29 cellular contexts compared by ENCODE assay signal in genomic region chr1:111176678-111177077, GRCh38. TPM values are rescaled to one million over a fixed set of nuclear protein-coding genes. Genes with fewer than 3 reads are reported as not detected.
DNase-seq lines count a peak whose midpoint lies in the region; ATAC-seq and TF ChIP-seq lines count a peak whose summit lies in the region.
"Had no signal": no experiment of that assay in that cellular context is flagged by ENCODE, and none has a peak within 500 bp of the region (broad histone marks: within the 10 kb centered on the region; RNA-seq: fewer than 3 reads in every experiment).

No MANE protein-coding gene starts in this region.

- H3K4ac ChIP-seq in neuronal stem cell (ENCODE audit: low read length): no peak overlapping the region

- H3K36me3 Mint-ChIP-seq in CD4-positive, alpha-beta T cell (ENCODE audit: low read depth): peaks cover 84% of the 10 kb centered on the region

- no peak overlapping the region for H2BK12ac ChIP-seq in neuronal stem cell (ENCODE audit: low read length)

- H3K18ac ChIP-seq in neuronal stem cell (ENCODE audit: low read length): no peak overlapping the region

- peaks cover 86% of the 10 kb centered on the region for H3K4me1 Mint-ChIP-seq in CD4-positive, alpha-beta T cell (ENCODE audit: low read depth)
- H3K4me1 Mint-ChIP-seq: brain, mesothelial cell of epicardium had no signal

- DNase-seq in CD4-positive, alpha-beta T cell: no peak
- DNase-seq in astrocyte of the hippocampus (ENCODE audit: low read depth, low spot score) (peak; percentile 68), NCI-H510A (lab: John Stamatoyannopoulos, UW) (no peak), neuronal stem cell (ENCODE audit: low spot score) (no peak)
- DNase-seq in effector CD4-positive, alpha-beta T cell: no peak
- DNase-seq in activated effector memory CD4-positive, alpha-beta T cell treated with anti-CD3 and anti-CD28 coated beads, Interleukin-2, amount 50 U/mL, for 16 hours: no peak
- DNase-seq: activated CD8-positive, alpha-beta memory T cell treated with anti-CD3 and anti-CD28 coated beads for 24 hours; activated gamma-delta T cell treated with Interleukin-2 at 50 U/mL for 16 hours; activated naive CD8-positive, alpha-beta T cell treated with anti-CD3 and anti-CD28 coated beads, Interleukin-2, amount 50 U/mL, for 24 hours; CD4-positive, alpha-beta memory T cell; EL; H7; left ventricle myocardium inferior; naive thymus-derived CD4-positive, alpha-beta T cell; NCI-H1105; NCI-H2029; NCI-H526 treated with DMSO at 0.1 percent for 48 hours; occipital lobe; psoas muscle; Right ventricle myocardium superior; stimulated activated naive CD8-positive, alpha-beta T cell treated with anti-CD3 and anti-CD28 coated beads, Interleukin-15, Interleukin-2, amounts not matched to agents 100 U/mL and 50 U/mL, for 24 hours had no signal

- no peak for ATAC-seq in CD4-positive, alpha-beta T cell (ENCODE audit: poor library complexity)
- ATAC-seq in GM21576 (IDR thresholded peaks at IDR 0.05; ENCODE audit: unreplicated experiment) (peak; percentile 49), HG03378 (IDR thresholded peaks at IDR 0.05; ENCODE audit: unreplicated experiment) (peak; percentile 58)
- ATAC-seq: activated naive CD8-positive, alpha-beta T cell treated with anti-CD3 and anti-CD28 coated beads, Interleukin-2, amount 50 U/mL, for 24 hours; naive thymus-derived CD4-positive, alpha-beta T cell; psoas muscle; stimulated activated naive CD8-positive, alpha-beta T cell treated with anti-CD3 and anti-CD28 coated beads, Interleukin-15, Interleukin-2, amounts not matched to agents 100 U/mL and 50 U/mL, for 24 hours had no signal

- H2BK15ac ChIP-seq in neuronal stem cell (ENCODE audit: low read length): no peak overlapping the region

- intact Hi-C loops in CD4-positive, alpha-beta T cell (cut with DNase I, micrococcal nuclease): loop anchor here in 1 of 2 experiments (5.0 kb wide), 1 partner anchor 34 kb away; the partner anchor contains the start of genes CEPT1 and DRAM2

- no peaks in the 10 kb centered on the region for H3K9me3 Mint-ChIP-seq in CD4-positive, alpha-beta T cell
- H3K9me3 Mint-ChIP-seq: activated naive CD8-positive, alpha-beta T cell treated with anti-CD3 and anti-CD28 coated beads, Interleukin-2, amount 50 U/mL, for 24 hours; brain; CD4-positive, alpha-beta memory T cell; mesothelial cell of epicardium; naive thymus-derived CD4-positive, alpha-beta T cell had no signal

- no peak overlapping the region for H3K9ac ChIP-seq in neuronal stem cell (ENCODE audit: low read depth, low read length, poor library complexity)

- no peak overlapping the region for H4K91ac ChIP-seq in neuronal stem cell (ENCODE audit: low read depth, low read length, poor library complexity)

- no peak overlapping the region for H2AFZ ChIP-seq in neuronal stem cell (ENCODE audit: low read length)

- no peaks in the 10 kb centered on the region for H3K27me3 Mint-ChIP-seq in CD4-positive, alpha-beta T cell
- H3K27me3 Mint-ChIP-seq: activated naive CD8-positive, alpha-beta T cell treated with anti-CD3 and anti-CD28 coated beads, Interleukin-2, amount 50 U/mL, for 24 hours; brain; CD4-positive, alpha-beta memory T cell; naive thymus-derived CD4-positive, alpha-beta T cell had no signal

- H3K27ac ChIP-seq in CD4-positive, alpha-beta T cell (ENCODE audit: low read depth, low read length): no peak overlapping the region
- H3K27ac ChIP-seq in neuronal stem cell (replicated peaks; ENCODE audit: low read length): no peak overlapping the region
- H3K27ac ChIP-seq: left ventricle myocardium inferior, psoas muscle, thoracic aorta, vagina had no signal

- no peak overlapping the region for H3K4me3 ChIP-seq in neuronal stem cell (ENCODE audit: low read length in 2 of 2)
- H3K4me3 ChIP-seq: left ventricle myocardium inferior, psoas muscle, thoracic aorta, vagina had no signal

- no peak overlapping the region for H2BK120ac ChIP-seq in neuronal stem cell (ENCODE audit: low read depth, low read length)

- POLR2A ChIA-PET in CD4-positive, alpha-beta T cell (lab: Charles Lee): interaction anchor here (1.1 kb wide), 1 partner anchor 12 kb away, joined by 4 read pairs; no protein-coding TSS in a partner anchor

- H3K4me2 ChIP-seq in neuronal stem cell (ENCODE audit: insufficient read depth, low read length, poor library complexity, severe bottlenecking): no peak overlapping the region

- H3K9me3 ChIP-seq in CD4-positive, alpha-beta T cell (ENCODE audit: control insufficient read depth, low read length): no peaks in the 10 kb centered on the region
- no peaks in the 10 kb centered on the region for H3K9me3 ChIP-seq in neuronal stem cell (replicated peaks in 1 of 2; ENCODE audit: control insufficient read depth in 2 of 2, insufficient read depth in 1 of 2, low read depth in 1 of 2, low read length in 2 of 2)
- H3K9me3 ChIP-seq: left ventricle myocardium inferior, psoas muscle, thoracic aorta, vagina had no signal

- H2BK5ac ChIP-seq in neuronal stem cell (ENCODE audit: low read length): no peak overlapping the region

- no peak overlapping the region for H3K14ac ChIP-seq in neuronal stem cell (ENCODE audit: low read length)

- H3K27ac Mint-ChIP-seq in CD4-positive, alpha-beta T cell: peak overlapping the region; percentile 53
- H3K27ac Mint-ChIP-seq: activated naive CD8-positive, alpha-beta T cell treated with anti-CD3 and anti-CD28 coated beads, Interleukin-2, amount 50 U/mL, for 24 hours; brain; mesothelial cell of epicardium had no signal

- no peaks in the 10 kb centered on the region for H3K27me3 ChIP-seq in CD4-positive, alpha-beta T cell (ENCODE audit: control insufficient read depth, insufficient read depth, low read length)
- no peaks in the 10 kb centered on the region for H3K27me3 ChIP-seq in neuronal stem cell (ENCODE audit: control insufficient read depth in 3 of 3, insufficient read depth in 3 of 3, low read depth in 1 of 3, low read length in 3 of 3)
- H3K27me3 ChIP-seq: vagina had no signal

- H3K36me3 ChIP-seq in neuronal stem cell (replicated peaks in 1 of 2; ENCODE audit: control insufficient read depth in 2 of 2, insufficient read depth in 2 of 2, low read length in 2 of 2): peaks cover 0 to 62% of the 10 kb centered on the region in 2 donors
- H3K36me3 ChIP-seq: thoracic aorta had no signal

- CTCF ChIA-PET in CD4-positive, alpha-beta T cell (lab: Charles Lee): no interaction called here

- H3K79me1 ChIP-seq in neuronal stem cell (ENCODE audit: low read depth, low read length): no peaks in the 10 kb centered on the region

- no peak for TF ChIP-seq CTCF in CD4-positive, alpha-beta T cell (IDR thresholded peaks at IDR 0.05)

- H2AK5ac ChIP-seq in neuronal stem cell (ENCODE audit: low read depth, low read length): no peak overlapping the region

- no peaks in the 10 kb centered on the region for H3K4me1 ChIP-seq in neuronal stem cell (ENCODE audit: control insufficient read depth in 2 of 2, insufficient read depth in 1 of 2, low read depth in 1 of 2, low read length in 2 of 2)
- H3K4me1 ChIP-seq: left ventricle myocardium inferior, vagina had no signal

- WGBS in neuronal stem cell (ENCODE audit: extremely low coverage in 2 of 2, insufficient read length in 2 of 2, insufficient replicate concordance in 1 of 2), 2 donors: no CpG with 5 or more reads among the region's 1 CpG

- H4K8ac ChIP-seq in neuronal stem cell (ENCODE audit: low read depth, low read length): no peak overlapping the region

- no peak overlapping the region for H3K4me3 Mint-ChIP-seq in CD4-positive, alpha-beta T cell
- H3K4me3 Mint-ChIP-seq: activated naive CD8-positive, alpha-beta T cell treated with anti-CD3 and anti-CD28 coated beads, Interleukin-2, amount 50 U/mL, for 24 hours; brain; CD4-positive, alpha-beta memory T cell; mesothelial cell of epicardium; naive thymus-derived CD4-positive, alpha-beta T cell had no signal

- H3K23ac ChIP-seq in neuronal stem cell (ENCODE audit: low read depth, low read length, poor library complexity): no peak overlapping the region

RNA-seq across cellular contexts. Expression of gene DENND2D, which starts 23.8 kb away (rescaled TPM):
- total RNA-seq in CD4-positive, alpha-beta T cell: 10 to 100 TPM; 60.7 to 62.0 TPM
- polyA plus RNA-seq in neuronal stem cell (2013, experiment 1 of 2): 0.32 TPM
- 0.19 TPM for polyA plus RNA-seq in neuronal stem cell (2013, experiment 2 of 2)
- total RNA-seq: H7 had no signal

RNA-seq across cellular contexts. Expression of gene CEPT1, which starts 36.7 kb away (rescaled TPM):
- total RNA-seq in CD4-positive, alpha-beta T cell: 10 to 100 TPM; 25.0 to 27.2 TPM
- polyA plus RNA-seq in neuronal stem cell (2013, experiment 1 of 2): 24.1 TPM
- 22.7 TPM for polyA plus RNA-seq in neuronal stem cell (2013, experiment 2 of 2)

RNA-seq across cellular contexts. Expression of gene DRAM2, which starts 36.8 kb away (rescaled TPM):
- 10 to 100 TPM; 35.7 to 38.7 TPM for total RNA-seq in CD4-positive, alpha-beta T cell
- polyA plus RNA-seq in neuronal stem cell (2013, experiment 1 of 2): 45.0 TPM
- 45.9 TPM for polyA plus RNA-seq in neuronal stem cell (2013, experiment 2 of 2)

RNA-seq across cellular contexts. Expression of gene CHI3L2, which starts 50.8 kb away (rescaled TPM):
- 10 to 100 TPM; 13.9 to 15.7 TPM for total RNA-seq in CD4-positive, alpha-beta T cell
- polyA plus RNA-seq in neuronal stem cell (2013, experiment 1 of 2): not detected
- polyA plus RNA-seq in neuronal stem cell (2013, experiment 2 of 2): 0.04 TPM
- total RNA-seq: cerebellum, H7, HT-29, mesothelial cell of epicardium had no signal
